1 cellular context compared by ENCODE assay signal in the genomic region with DNA sequence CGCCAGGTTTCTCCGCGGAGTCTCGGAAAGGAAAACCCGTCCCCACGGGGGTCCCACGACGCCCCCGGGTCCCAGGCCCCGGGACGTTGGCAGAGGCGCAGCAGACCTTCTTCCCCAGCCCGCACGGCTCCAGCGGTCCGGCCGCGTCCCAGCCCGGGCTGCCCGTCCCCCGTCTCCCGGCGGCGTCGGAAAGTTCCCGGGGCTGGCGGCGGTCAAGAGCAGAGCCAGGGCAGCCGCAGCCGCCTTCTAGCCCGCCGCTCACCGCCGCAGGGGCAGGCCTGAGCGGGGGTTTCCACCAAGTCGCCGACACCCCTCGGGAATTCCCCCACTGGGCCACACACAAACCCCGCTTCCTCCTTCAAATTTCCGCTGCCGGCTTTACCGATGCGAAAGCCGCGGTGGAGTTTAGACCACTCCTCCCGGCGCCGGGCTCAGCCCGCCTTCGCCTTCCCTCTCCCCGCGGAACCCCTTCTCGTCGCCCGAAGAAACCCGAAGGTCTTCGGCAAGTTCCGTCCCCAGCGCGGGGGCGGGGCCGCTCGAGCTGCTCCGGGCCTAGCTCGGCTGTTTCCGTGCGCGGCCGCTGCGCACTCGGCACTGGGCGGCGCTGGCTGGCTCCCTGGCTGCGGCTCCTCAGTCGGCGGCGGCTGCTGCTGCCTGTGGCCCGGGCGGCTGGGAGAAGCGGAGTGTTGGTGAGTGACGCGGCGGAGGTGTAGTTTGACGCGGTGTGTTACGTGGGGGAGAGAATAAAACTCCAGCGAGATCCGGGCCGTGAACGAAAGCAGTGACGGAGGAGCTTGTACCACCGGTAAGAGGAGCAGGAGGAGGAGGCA.
TF ChIP-seq lines count a peak whose summit lies in the region.

A gene (plus strand): TSS at position 633 of the 830 bp plus-strand sequence. CDS start 25,674 bp downstream, outside the sequence.

TF ChIP-seq in HepG2, 621 proteins besides CTCF, POLR2A, EP300 and RAD21 (continued from another document and continues in another):
- TF ChIP-seq, protein P1, sequence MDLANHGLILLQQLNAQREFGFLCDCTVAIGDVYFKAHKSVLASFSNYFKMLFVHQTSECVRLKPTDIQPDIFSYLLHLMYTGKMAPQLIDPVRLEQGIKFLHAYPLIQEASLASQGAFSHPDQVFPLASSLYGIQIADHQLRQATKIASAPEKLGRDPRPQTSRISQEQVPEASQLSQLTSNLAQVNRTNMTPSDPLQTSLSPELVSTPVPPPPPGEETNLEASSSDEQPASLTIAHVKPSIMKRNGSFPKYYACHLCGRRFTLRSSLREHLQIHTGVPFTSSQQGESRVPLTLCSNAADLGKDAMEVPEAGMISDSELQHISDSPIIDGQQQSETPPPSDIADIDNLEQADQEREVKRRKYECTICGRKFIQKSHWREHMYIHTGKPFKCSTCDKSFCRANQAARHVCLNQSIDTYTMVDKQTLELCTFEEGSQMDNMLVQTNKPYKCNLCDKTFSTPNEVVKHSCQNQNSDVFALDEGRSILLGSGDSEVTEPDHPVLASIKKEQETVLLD (CRISPR knock-in tag; IDR thresholded peaks at IDR 0.05; ENCODE audit: low read depth), result no peak
- TF ChIP-seq SP2 (CRISPR knock-in tag; IDR thresholded peaks at IDR 0.05) (peak; percentile 56; the same call in 1 of the 2 replicates), RBFOX2 (IDR thresholded peaks at IDR 0.05; ENCODE audit: low read depth, low read length) (peak; percentile 98), ELF4 (CRISPR knock-in tag; IDR thresholded peaks at IDR 0.05; ENCODE audit: borderline replicate concordance) (no peak), ZNF556 (CRISPR knock-in tag; IDR thresholded peaks at IDR 0.05; ENCODE audit: borderline replicate concordance) (peak; percentile 99), ZNF224 (CRISPR knock-in tag; IDR thresholded peaks at IDR 0.05) (peak; percentile 86), REPIN1 (CRISPR knock-in tag; IDR thresholded peaks at IDR 0.05; ENCODE audit: borderline replicate concordance, low read depth) (peak; percentile 69), ZFP90 (CRISPR knock-in tag; IDR thresholded peaks at IDR 0.05; ENCODE audit: borderline replicate concordance) (peak; percentile 68), SKI (IDR thresholded peaks at IDR 0.05; ENCODE audit: partially characterized antibody) (peak; percentile 50), ELF1 (CRISPR knock-in tag; IDR thresholded peaks at IDR 0.05) (peak; percentile 58; the same call in 1 of the 2 replicates), IRX3 (CRISPR knock-in tag; IDR thresholded peaks at IDR 0.05; ENCODE audit: borderline replicate concordance, low read depth) (no peak), ARNT (IDR thresholded peaks at IDR 0.05) (no peak), MED13 (CRISPR knock-in tag; IDR thresholded peaks at IDR 0.05) (peak; percentile 72; the same call in 1 of the 2 replicates), SP1 (IDR thresholded peaks at IDR 0.05) (no peak), SP1 (CRISPR knock-in tag; IDR thresholded peaks at IDR 0.05) (0 out of 2 replicates have a peak, but pooled peaks have one; percentile 35), ISL2 (CRISPR knock-in tag; IDR thresholded peaks at IDR 0.05) (peak; percentile 37), CENPX (CRISPR knock-in tag; IDR thresholded peaks at IDR 0.05) (0 out of 2 replicates have a peak, but pooled peaks have one; percentile 29), SATB2 (CRISPR knock-in tag; IDR thresholded peaks at IDR 0.05) (peak; percentile 81), ZNF451 (CRISPR knock-in tag; IDR thresholded peaks at IDR 0.05) (peak; percentile 92), MTF2 (CRISPR knock-in tag; IDR thresholded peaks at IDR 0.05; ENCODE audit: borderline replicate concordance) (peak; percentile 99), PCBP2 (optimal IDR thresholded peaks at IDR 0.05; ENCODE audit: low read depth, low read length, poor library complexity, severe bottlenecking) (no peak), ZNF781 (CRISPR knock-in tag; IDR thresholded peaks at IDR 0.05; ENCODE audit: borderline replicate concordance, not compliant biosample characterization) (no peak), NFE2L1 (CRISPR knock-in tag; IDR thresholded peaks at IDR 0.05; ENCODE audit: borderline replicate concordance) (peak; percentile 92; the same call in 1 of the 2 replicates), ZNF879 (CRISPR knock-in tag; IDR thresholded peaks at IDR 0.05) (peak; percentile 64), IRF2 (CRISPR knock-in tag; IDR thresholded peaks at IDR 0.05) (no peak; the same call in 1 of the 2 replicates), HES4 (CRISPR knock-in tag; IDR thresholded peaks at IDR 0.05; ENCODE audit: borderline replicate concordance) (peak; percentile 85; the same call in 1 of the 2 replicates), ZNF354B (CRISPR knock-in tag; IDR thresholded peaks at IDR 0.05) (peak; percentile 75; the same call in 1 of the 2 replicates), HNRNPUL1 (IDR thresholded peaks at IDR 0.05; ENCODE audit: low read depth, low read length) (no peak), ZKSCAN8 (CRISPR knock-in tag; IDR thresholded peaks at IDR 0.05; ENCODE audit: borderline replicate concordance) (no peak), MBD4 (IDR thresholded peaks at IDR 0.05; ENCODE audit: borderline replicate concordance, low read length) (no peak), ZNF337 (CRISPR knock-in tag; IDR thresholded peaks at IDR 0.05; ENCODE audit: borderline replicate concordance, low read depth) (peak; percentile 94; the same call in 1 of the 2 replicates), KAT7 (CRISPR knock-in tag; IDR thresholded peaks at IDR 0.05; ENCODE audit: borderline replicate concordance) (peak; percentile 77), SPEN (CRISPR knock-in tag; IDR thresholded peaks at IDR 0.05; ENCODE audit: low read depth) (peak; percentile 89), ZNF331 (CRISPR knock-in tag; IDR thresholded peaks at IDR 0.05) (peak; percentile 70), ZNF549 (CRISPR knock-in tag; IDR thresholded peaks at IDR 0.05) (0 out of 2 replicates have a peak, but pooled peaks have one; percentile 18), ZSCAN31 (CRISPR knock-in tag; IDR thresholded peaks at IDR 0.05; ENCODE audit: low read depth) (peak; percentile 75; the same call in 1 of the 2 replicates)
- TF ChIP-seq, protein P2, sequence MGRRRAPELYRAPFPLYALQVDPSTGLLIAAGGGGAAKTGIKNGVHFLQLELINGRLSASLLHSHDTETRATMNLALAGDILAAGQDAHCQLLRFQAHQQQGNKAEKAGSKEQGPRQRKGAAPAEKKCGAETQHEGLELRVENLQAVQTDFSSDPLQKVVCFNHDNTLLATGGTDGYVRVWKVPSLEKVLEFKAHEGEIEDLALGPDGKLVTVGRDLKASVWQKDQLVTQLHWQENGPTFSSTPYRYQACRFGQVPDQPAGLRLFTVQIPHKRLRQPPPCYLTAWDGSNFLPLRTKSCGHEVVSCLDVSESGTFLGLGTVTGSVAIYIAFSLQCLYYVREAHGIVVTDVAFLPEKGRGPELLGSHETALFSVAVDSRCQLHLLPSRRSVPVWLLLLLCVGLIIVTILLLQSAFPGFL (CRISPR knock-in tag; IDR thresholded peaks at IDR 0.05), result no peak
- TF ChIP-seq, protein P3, sequence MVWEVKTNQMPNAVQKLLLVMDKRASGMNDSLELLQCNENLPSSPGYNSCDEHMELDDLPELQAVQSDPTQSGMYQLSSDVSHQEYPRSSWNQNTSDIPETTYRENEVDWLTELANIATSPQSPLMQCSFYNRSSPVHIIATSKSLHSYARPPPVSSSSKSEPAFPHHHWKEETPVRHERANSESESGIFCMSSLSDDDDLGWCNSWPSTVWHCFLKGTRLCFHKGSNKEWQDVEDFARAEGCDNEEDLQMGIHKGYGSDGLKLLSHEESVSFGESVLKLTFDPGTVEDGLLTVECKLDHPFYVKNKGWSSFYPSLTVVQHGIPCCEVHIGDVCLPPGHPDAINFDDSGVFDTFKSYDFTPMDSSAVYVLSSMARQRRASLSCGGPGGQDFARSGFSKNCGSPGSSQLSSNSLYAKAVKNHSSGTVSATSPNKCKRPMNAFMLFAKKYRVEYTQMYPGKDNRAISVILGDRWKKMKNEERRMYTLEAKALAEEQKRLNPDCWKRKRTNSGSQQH (CRISPR knock-in tag; IDR thresholded peaks at IDR 0.05; ENCODE audit: low read depth), result peak; percentile 90
- TF ChIP-seq, protein P4, sequence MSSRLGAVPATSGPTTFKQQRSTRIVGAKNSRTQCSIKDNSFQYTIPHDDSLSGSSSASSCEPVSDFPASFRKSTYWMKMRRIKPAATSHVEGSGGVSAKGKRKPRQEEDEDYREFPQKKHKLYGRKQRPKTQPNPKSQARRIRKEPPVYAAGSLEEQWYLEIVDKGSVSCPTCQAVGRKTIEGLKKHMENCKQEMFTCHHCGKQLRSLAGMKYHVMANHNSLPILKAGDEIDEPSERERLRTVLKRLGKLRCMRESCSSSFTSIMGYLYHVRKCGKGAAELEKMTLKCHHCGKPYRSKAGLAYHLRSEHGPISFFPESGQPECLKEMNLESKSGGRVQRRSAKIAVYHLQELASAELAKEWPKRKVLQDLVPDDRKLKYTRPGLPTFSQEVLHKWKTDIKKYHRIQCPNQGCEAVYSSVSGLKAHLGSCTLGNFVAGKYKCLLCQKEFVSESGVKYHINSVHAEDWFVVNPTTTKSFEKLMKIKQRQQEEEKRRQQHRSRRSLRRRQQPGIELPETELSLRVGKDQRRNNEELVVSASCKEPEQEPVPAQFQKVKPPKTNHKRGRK (CRISPR knock-in tag; IDR thresholded peaks at IDR 0.05), result no peak; the same call in 1 of the 2 replicates
- TF ChIP-seq, protein P5, sequence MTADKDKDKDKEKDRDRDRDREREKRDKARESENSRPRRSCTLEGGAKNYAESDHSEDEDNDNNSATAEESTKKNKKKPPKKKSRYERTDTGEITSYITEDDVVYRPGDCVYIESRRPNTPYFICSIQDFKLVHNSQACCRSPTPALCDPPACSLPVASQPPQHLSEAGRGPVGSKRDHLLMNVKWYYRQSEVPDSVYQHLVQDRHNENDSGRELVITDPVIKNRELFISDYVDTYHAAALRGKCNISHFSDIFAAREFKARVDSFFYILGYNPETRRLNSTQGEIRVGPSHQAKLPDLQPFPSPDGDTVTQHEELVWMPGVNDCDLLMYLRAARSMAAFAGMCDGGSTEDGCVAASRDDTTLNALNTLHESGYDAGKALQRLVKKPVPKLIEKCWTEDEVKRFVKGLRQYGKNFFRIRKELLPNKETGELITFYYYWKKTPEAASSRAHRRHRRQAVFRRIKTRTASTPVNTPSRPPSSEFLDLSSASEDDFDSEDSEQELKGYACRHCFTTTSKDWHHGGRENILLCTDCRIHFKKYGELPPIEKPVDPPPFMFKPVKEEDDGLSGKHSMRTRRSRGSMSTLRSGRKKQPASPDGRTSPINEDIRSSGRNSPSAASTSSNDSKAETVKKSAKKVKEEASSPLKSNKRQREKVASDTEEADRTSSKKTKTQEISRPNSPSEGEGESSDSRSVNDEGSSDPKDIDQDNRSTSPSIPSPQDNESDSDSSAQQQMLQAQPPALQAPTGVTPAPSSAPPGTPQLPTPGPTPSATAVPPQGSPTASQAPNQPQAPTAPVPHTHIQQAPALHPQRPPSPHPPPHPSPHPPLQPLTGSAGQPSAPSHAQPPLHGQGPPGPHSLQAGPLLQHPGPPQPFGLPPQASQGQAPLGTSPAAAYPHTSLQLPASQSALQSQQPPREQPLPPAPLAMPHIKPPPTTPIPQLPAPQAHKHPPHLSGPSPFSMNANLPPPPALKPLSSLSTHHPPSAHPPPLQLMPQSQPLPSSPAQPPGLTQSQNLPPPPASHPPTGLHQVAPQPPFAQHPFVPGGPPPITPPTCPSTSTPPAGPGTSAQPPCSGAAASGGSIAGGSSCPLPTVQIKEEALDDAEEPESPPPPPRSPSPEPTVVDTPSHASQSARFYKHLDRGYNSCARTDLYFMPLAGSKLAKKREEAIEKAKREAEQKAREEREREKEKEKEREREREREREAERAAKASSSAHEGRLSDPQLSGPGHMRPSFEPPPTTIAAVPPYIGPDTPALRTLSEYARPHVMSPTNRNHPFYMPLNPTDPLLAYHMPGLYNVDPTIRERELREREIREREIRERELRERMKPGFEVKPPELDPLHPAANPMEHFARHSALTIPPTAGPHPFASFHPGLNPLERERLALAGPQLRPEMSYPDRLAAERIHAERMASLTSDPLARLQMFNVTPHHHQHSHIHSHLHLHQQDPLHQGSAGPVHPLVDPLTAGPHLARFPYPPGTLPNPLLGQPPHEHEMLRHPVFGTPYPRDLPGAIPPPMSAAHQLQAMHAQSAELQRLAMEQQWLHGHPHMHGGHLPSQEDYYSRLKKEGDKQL (CRISPR knock-in tag; IDR thresholded peaks at IDR 0.05; ENCODE audit: low read depth), result 0 out of 2 replicates have a peak, but pooled peaks have one; percentile 11
- TF ChIP-seq, protein P6, sequence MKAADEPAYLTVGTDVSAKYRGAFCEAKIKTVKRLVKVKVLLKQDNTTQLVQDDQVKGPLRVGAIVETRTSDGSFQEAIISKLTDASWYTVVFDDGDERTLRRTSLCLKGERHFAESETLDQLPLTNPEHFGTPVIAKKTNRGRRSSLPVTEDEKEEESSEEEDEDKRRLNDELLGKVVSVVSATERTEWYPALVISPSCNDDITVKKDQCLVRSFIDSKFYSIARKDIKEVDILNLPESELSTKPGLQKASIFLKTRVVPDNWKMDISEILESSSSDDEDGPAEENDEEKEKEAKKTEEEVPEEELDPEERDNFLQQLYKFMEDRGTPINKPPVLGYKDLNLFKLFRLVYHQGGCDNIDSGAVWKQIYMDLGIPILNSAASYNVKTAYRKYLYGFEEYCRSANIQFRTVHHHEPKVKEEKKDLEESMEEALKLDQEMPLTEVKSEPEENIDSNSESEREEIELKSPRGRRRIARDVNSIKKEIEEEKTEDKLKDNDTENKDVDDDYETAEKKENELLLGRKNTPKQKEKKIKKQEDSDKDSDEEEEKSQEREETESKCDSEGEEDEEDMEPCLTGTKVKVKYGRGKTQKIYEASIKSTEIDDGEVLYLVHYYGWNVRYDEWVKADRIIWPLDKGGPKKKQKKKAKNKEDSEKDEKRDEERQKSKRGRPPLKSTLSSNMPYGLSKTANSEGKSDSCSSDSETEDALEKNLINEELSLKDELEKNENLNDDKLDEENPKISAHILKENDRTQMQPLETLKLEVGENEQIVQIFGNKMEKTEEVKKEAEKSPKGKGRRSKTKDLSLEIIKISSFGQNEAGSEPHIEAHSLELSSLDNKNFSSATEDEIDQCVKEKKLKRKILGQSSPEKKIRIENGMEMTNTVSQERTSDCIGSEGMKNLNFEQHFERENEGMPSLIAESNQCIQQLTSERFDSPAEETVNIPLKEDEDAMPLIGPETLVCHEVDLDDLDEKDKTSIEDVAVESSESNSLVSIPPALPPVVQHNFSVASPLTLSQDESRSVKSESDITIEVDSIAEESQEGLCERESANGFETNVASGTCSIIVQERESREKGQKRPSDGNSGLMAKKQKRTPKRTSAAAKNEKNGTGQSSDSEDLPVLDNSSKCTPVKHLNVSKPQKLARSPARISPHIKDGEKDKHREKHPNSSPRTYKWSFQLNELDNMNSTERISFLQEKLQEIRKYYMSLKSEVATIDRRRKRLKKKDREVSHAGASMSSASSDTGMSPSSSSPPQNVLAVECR (CRISPR knock-in tag; IDR thresholded peaks at IDR 0.05; ENCODE audit: borderline replicate concordance), result peak; percentile 91
- TF ChIP-seq, protein P7, sequence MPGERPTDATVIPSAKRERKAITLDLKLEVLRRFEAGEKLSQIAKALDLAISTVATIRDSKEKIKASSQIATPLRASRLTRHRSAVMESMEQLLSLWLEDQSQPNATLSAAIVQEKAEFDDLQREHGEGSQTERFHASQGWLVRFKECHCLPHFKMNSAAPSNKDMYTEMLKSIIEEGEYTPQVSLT (CRISPR knock-in tag; IDR thresholded peaks at IDR 0.05; ENCODE audit: borderline replicate concordance, low read depth), result no peak; the same call in 1 of the 2 replicates
- TF ChIP-seq, protein P8, sequence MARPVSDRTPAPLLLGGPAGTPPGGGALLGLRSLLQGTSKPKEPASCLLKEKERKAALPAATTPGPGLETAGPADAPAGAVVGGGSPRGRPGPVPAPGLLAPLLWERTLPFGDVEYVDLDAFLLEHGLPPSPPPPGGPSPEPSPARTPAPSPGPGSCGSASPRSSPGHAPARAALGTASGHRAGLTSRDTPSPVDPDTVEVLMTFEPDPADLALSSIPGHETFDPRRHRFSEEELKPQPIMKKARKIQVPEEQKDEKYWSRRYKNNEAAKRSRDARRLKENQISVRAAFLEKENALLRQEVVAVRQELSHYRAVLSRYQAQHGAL (CRISPR knock-in tag; IDR thresholded peaks at IDR 0.05; ENCODE audit: not compliant biosample characterization), result peak; percentile 33
